ENCODE assay signal across 10 cellular contexts in the genomic region with DNA sequence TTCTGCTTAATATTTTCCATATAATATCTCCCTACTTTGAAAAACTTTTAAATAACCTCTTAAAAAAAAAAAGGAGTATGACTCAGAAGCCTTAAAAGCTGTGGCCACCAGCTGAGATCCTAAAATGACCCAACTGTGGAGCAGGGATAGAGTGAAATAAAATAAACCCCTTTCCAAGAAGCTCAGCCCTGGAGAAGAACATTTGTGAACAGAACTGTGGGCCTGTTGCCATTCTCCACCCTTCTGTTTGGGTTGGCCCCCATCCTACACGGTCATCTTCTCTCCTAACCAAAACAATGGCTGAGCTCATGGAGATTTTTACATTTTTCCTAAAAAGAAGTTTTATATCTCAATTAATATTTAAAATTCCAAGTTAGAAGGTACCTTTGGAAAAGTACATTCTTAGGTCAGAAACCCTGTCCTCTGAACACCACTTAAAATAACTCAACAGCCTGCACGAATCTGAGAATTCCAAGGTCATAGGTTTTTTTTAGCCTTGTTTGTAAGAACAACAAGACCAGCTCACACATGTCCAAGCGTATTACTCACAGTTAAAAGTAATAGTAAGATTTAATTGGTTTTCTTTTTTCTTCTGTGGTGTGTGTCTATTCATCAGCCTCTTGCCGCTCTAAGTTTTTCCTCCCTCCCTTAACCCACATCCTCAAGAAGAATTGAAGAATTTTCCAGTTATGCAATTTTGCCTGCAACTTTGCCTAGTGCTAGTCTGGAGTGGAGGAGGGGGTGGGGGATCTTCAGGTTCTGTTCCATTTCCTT.
DNase-seq lines count a peak whose midpoint lies in the region; ATAC-seq and TF ChIP-seq lines count a peak whose summit lies in the region.
"Had no signal": no experiment of that assay in that cellular context is flagged by ENCODE, and none has a peak within 500 bp of the region (broad histone marks: within the 10 kb centered on the region; RNA-seq: fewer than 3 reads in every experiment).

No MANE protein-coding gene starts in this region.

- intact Hi-C loops in ovary (cut with DNase I): loop anchor here in 2 of 4 donors (10.0 kb wide), 2 partner anchors 59 to 99 kb away; no protein-coding TSS in a partner anchor
- intact Hi-C loops in CD8-positive, alpha-beta T cell (cut with DNase I, micrococcal nuclease): no loop called here

- H3K9me3 Mint-ChIP-seq in CD8-positive, alpha-beta T cell: no peaks in the 10 kb centered on the region

- H3K4me1 ChIP-seq in SJCRH30 (peaks cover 50% of the 10 kb centered on the region), ovary (ENCODE audit: insufficient read depth) (peaks cover 22% of the 10 kb centered on the region)
- H3K4me1 ChIP-seq in CD8-positive, alpha-beta T cell (ENCODE audit: insufficient read depth, low read length): no peaks in the 10 kb centered on the region

- CTCF ChIA-PET in CD8-positive, alpha-beta T cell (lab: Charles Lee): interaction anchor here (1.1 to 1.5 kb wide), 2 partner anchors 20 to 119 kb away, joined by 3 read pairs; no protein-coding TSS in a partner anchor

- H3K27ac ChIP-seq in SJCRH30 (peak overlapping the region; percentile 98), ovary (peak overlapping the region in 1 of 2 donors; percentile 71)
- H3K27ac ChIP-seq in CD8-positive, alpha-beta T cell (ENCODE audit: low read depth, low read length): no peak overlapping the region

- TF ChIP-seq CTCF in AG09309 (IDR thresholded peaks at IDR 0.05; ENCODE audit: control insufficient read depth, insufficient read depth, low read depth, low read length, missing control alignments) (no peak), ovary (IDR thresholded peaks at IDR 0.05) (no peak)
- no peak for TF ChIP-seq CTCF in CD8-positive, alpha-beta T cell (IDR thresholded peaks at IDR 0.05)

- H3K9me3 ChIP-seq in SJCRH30 (replicated peaks) (no peaks in the 10 kb centered on the region), ovary (no peaks in the 10 kb centered on the region), T-helper 17 cell (ENCODE audit: control insufficient read depth, low read length, poor library complexity, severe bottlenecking) (no peaks in the 10 kb centered on the region)
- no peaks in the 10 kb centered on the region for H3K9me3 ChIP-seq in CD8-positive, alpha-beta T cell (ENCODE audit: low read length)

- H3K27me3 Mint-ChIP-seq in CD8-positive, alpha-beta T cell (ENCODE audit: low read depth): peaks cover 30% of the 10 kb centered on the region
- H3K27me3 Mint-ChIP-seq in T-helper 17 cell: peaks cover 29% of the 10 kb centered on the region

- no peak for TF ChIP-seq POLR2A in ovary (IDR thresholded peaks at IDR 0.05)

- ATAC-seq in CD8-positive, alpha-beta T cell: no peak
- ATAC-seq in T-helper 17 cell: no peak
- ATAC-seq in HG03139 (IDR thresholded peaks at IDR 0.05; ENCODE audit: unreplicated experiment): no peak

- no peak overlapping the region for H3K27ac Mint-ChIP-seq in CD8-positive, alpha-beta T cell
- no peak overlapping the region for H3K27ac Mint-ChIP-seq in T-helper 17 cell

- 3 to 6% (median 5%) methylated on average over 4 of the region's 4 CpGs for WGBS in ovary, 3 donors

- H3K4me3 Mint-ChIP-seq in CD8-positive, alpha-beta T cell: no peak overlapping the region
- H3K4me3 Mint-ChIP-seq in T-helper 17 cell: no peak overlapping the region

- H3K4me3 ChIP-seq in AG09309 (ENCODE audit: control insufficient read depth, low read depth, low read length) (peak overlapping the region; percentile 9), SJCRH30 (peak overlapping the region; percentile 12), ovary (no peak overlapping the region)
- no peak overlapping the region for H3K4me3 ChIP-seq in CD8-positive, alpha-beta T cell (ENCODE audit: low read depth, low read length)

- no peaks in the 10 kb centered on the region for H3K27me3 ChIP-seq in SJCRH30
- no peaks in the 10 kb centered on the region for H3K27me3 ChIP-seq in ovary
- H3K27me3 ChIP-seq in CD8-positive, alpha-beta T cell (ENCODE audit: insufficient read depth, low read length): no peaks in the 10 kb centered on the region

- peak; percentile 20 for TF ChIP-seq EP300 in ovary (IDR thresholded peaks at IDR 0.05)

- POLR2A ChIA-PET in CD8-positive, alpha-beta T cell (lab: Charles Lee): interaction anchor here (1.4 kb wide), 1 partner anchor 11 kb away, joined by 3 read pairs; no protein-coding TSS in a partner anchor

- H3K36me3 Mint-ChIP-seq in CD8-positive, alpha-beta T cell: no peaks in the 10 kb centered on the region
- no peaks in the 10 kb centered on the region for H3K36me3 Mint-ChIP-seq in T-helper 17 cell (ENCODE audit: low read depth)

- no peaks in the 10 kb centered on the region for H3K36me3 ChIP-seq in SJCRH30
- H3K36me3 ChIP-seq in ovary: no peaks in the 10 kb centered on the region
- no peaks in the 10 kb centered on the region for H3K36me3 ChIP-seq in CD8-positive, alpha-beta T cell (ENCODE audit: insufficient read depth, low read length)

- H3K4me1 Mint-ChIP-seq in CD8-positive, alpha-beta T cell (ENCODE audit: low read depth): peaks cover 3% of the 10 kb centered on the region
- peaks cover 2% of the 10 kb centered on the region for H3K4me1 Mint-ChIP-seq in T-helper 17 cell

- peak; percentile 70 for DNase-seq in AG09309 (ENCODE audit: low read depth)
- DNase-seq in SJCRH30: peak; percentile 69 to 83
- peak; percentile 96 for DNase-seq in fibroblast of the conjunctiva (ENCODE audit: low read depth)
- DNase-seq in ovary: peak; percentile 83 to 90 (median 87)
- no peak for DNase-seq in CD8-positive, alpha-beta T cell
- DNase-seq in DMS153 treated with DMSO at 0.1 percent for 48 hours (lab: John Stamatoyannopoulos, UW; ENCODE audit: unreplicated experiment): no peak
- DNase-seq in T-helper 17 cell: no peak
- DNase-seq: GOT3, NCI-H1694 treated with DMSO at 0.1 percent for 48 hours had no signal

Comparison
In these comparisons a context has a peak if more than half of its experiments do, and no peak if none do; other contexts are left out.
1. DNase-seq: peak in AG09309 (single experiment), SJCRH30 (2 of 2), fibroblast of the conjunctiva (single experiment) and ovary (5 of 5); none in CD8-positive, alpha-beta T cell (0 of 7), DMS153 treated with DMSO at 0.1 percent for 48 hours (single experiment) and T-helper 17 cell (0 of 3).
2. H3K4me3 ChIP-seq: peak in AG09309 (single experiment) and SJCRH30 (single experiment); none in ovary (single experiment) and CD8-positive, alpha-beta T cell (single experiment).